ENCODE assay signal across 9 cellular contexts in the genomic region with DNA sequence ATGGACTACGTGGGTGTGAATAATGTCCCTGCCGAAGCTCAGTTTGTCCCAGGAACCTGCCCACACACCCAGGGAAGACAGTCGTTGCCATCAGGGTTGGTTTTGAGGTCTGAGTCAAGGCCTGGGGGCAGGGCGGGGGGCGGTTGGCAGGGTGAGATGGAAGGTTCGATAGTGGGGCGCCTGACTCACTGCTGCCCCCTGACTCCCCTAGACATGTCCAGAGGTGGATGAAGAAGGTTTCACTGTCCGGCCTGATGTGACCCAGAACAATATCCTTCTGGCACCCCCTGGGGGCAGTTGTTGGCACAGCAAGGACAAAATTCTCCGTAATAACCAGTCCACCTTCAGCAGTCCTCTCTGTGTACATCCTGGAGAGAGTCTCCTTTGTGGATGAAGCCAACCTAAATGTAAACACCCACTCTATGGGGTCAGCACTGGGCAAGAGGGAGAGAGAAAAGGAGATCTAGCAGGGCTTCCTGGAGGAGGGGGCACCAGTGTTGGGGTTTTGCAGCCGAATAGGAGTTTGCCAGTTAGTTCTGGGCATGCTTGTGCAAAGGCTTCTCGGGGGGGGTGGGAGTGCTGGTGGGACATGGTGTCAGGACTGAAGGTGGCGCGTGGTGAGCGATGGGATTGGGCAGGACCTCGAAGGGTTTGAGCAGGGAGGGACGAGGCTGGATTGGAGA. TPM values are rescaled to one million over a fixed set of nuclear protein-coding genes. Genes with fewer than 3 reads are reported as not detected.
DNase-seq lines count a peak whose midpoint lies in the region; ATAC-seq, FAIRE-seq and TF ChIP-seq lines count a peak whose summit lies in the region.
"Had no signal": no experiment of that assay in that cellular context is flagged by ENCODE, and none has a peak within 500 bp of the region (broad histone marks: within the 10 kb centered on the region; RNA-seq: fewer than 3 reads in every experiment).

No MANE protein-coding gene starts in this region.

- DNase-seq in Calu3 (peak; percentile 75), HTR-8/SVneo (ENCODE audit: insufficient read length, low spot score) (peak; percentile 62), fibroblast of lung (ENCODE audit: low read depth in 2 of 2) (no peak), coronary artery (ENCODE audit: low spot score) (no peak), SW 1271 (lab: John Stamatoyannopoulos, UW) (no peak)
- DNase-seq in activated CD4-positive, alpha-beta T cell treated with anti-CD3 and anti-CD28 coated beads, Interleukin-2, amount 10 ng/mL, durations not matched to agents 7 days and 5 days, result peak; percentile 32
- DNase-seq in stimulated activated CD8-positive, alpha-beta memory T cell treated with anti-CD3 and anti-CD28 coated beads, Interleukin-4, amount 100 ng/mL, for 48 hours, result peak; percentile 75

- CTCF ChIA-PET in Calu3 (lab: Charles Lee), result interaction anchor here (0.5 to 1.2 kb wide), 3 partner anchors 9 to 432 kb away, joined by 3 to 4 read pairs (median 4); partner anchors contain the start of gene B3GNT3
- CTCF ChIA-PET in activated CD4-positive, alpha-beta T cell treated with anti-CD3 and anti-CD28 coated beads, Interleukin-2, amount 10 ng/mL, durations not matched to agents 7 days and 5 days (lab: Charles Lee), result interaction anchor here (1.0 to 1.7 kb wide), 3 partner anchors 9 to 157 kb away, joined by 3 to 7 read pairs (median 3); no protein-coding TSS in a partner anchor

- FAIRE-seq in HTR-8/SVneo (lab: Jason Lieb, UNC), result peak; percentile 46

- no peaks in the 10 kb centered on the region for H3K36me3 ChIP-seq in fibroblast of lung (ENCODE audit: control insufficient read depth, insufficient read depth, low read length)
- H3K36me3 ChIP-seq: tibial artery had no signal

- peaks cover 11% of the 10 kb centered on the region for H3K27me3 Mint-ChIP-seq in Calu3 (ENCODE audit: unreplicated experiment)
- no peaks in the 10 kb centered on the region for H3K27me3 Mint-ChIP-seq in activated CD4-positive, alpha-beta T cell treated with anti-CD3 and anti-CD28 coated beads, Interleukin-2, amount 10 ng/mL, durations not matched to agents 7 days and 5 days

- H3K27ac ChIP-seq in fibroblast of lung (ENCODE audit: insufficient read depth, low read length), result no peak overlapping the region
- no peak overlapping the region for H3K27ac ChIP-seq in coronary artery
- H3K27ac ChIP-seq: tibial artery had no signal

- intact Hi-C loops in Calu3 (cut with micrococcal nuclease; ENCODE audit: unreplicated experiment), result no loop called here

- BruUV-seq in Calu3 (replicated peaks; lab: Mats Ljungman, UMichigan), result no TSS peak

- H3K79me2 ChIP-seq in fibroblast of lung (ENCODE audit: control insufficient read depth, insufficient read depth, low read length), result no peaks in the 10 kb centered on the region

- H4K20me1 ChIP-seq in fibroblast of lung (ENCODE audit: control insufficient read depth, extremely low read depth, insufficient read depth, low read length), result no peaks in the 10 kb centered on the region

- no peak overlapping the region for H3K4me2 ChIP-seq in fibroblast of lung (ENCODE audit: extremely low read depth, insufficient read depth, low read length)

- H3K9me3 ChIP-seq in fibroblast of lung (ENCODE audit: control insufficient read depth, insufficient read depth, low read depth, low read length), result no peaks in the 10 kb centered on the region
- H3K9me3 ChIP-seq: tibial artery had no signal

- no peak overlapping the region for H3K4me3 Mint-ChIP-seq in Calu3 (ENCODE audit: low read depth, unreplicated experiment)
- H3K4me3 Mint-ChIP-seq in activated CD4-positive, alpha-beta T cell treated with anti-CD3 and anti-CD28 coated beads, Interleukin-2, amount 10 ng/mL, durations not matched to agents 7 days and 5 days, result no peak overlapping the region

- POLR2A ChIA-PET in activated CD4-positive, alpha-beta T cell treated with anti-CD3 and anti-CD28 coated beads, Interleukin-2, amount 10 ng/mL, durations not matched to agents 7 days and 5 days (lab: Charles Lee), result no interaction called here

- H3K36me3 Mint-ChIP-seq in Calu3 (ENCODE audit: insufficient read depth, unreplicated experiment), result no peaks in the 10 kb centered on the region
- peaks cover 42% of the 10 kb centered on the region for H3K36me3 Mint-ChIP-seq in activated CD4-positive, alpha-beta T cell treated with anti-CD3 and anti-CD28 coated beads, Interleukin-2, amount 10 ng/mL, durations not matched to agents 7 days and 5 days (ENCODE audit: low read depth)

- no peak for ATAC-seq in GM19035 (IDR thresholded peaks at IDR 0.05; ENCODE audit: unreplicated experiment)

- H3K27ac Mint-ChIP-seq in Calu3 (ENCODE audit: unreplicated experiment), result no peak overlapping the region
- H3K27ac Mint-ChIP-seq in activated CD4-positive, alpha-beta T cell treated with anti-CD3 and anti-CD28 coated beads, Interleukin-2, amount 10 ng/mL, durations not matched to agents 7 days and 5 days, result peak overlapping the region; percentile 50

- H3K9me3 Mint-ChIP-seq in Calu3 (ENCODE audit: low read depth, unreplicated experiment), result no peaks in the 10 kb centered on the region
- no peaks in the 10 kb centered on the region for H3K9me3 Mint-ChIP-seq in activated CD4-positive, alpha-beta T cell treated with anti-CD3 and anti-CD28 coated beads, Interleukin-2, amount 10 ng/mL, durations not matched to agents 7 days and 5 days

- H2AFZ ChIP-seq in fibroblast of lung (ENCODE audit: low read length), result no peak overlapping the region

- H3K4me1 ChIP-seq in fibroblast of lung (ENCODE audit: control insufficient read depth, extremely low read depth, insufficient read depth, low read length), result peaks cover 3% of the 10 kb centered on the region

- H3K27me3 ChIP-seq in fibroblast of lung (ENCODE audit: control insufficient read depth, insufficient read depth, low read length), result no peaks in the 10 kb centered on the region

- H3K4me1 Mint-ChIP-seq in Calu3 (ENCODE audit: low read depth, unreplicated experiment), result peaks cover 17% of the 10 kb centered on the region
- H3K4me1 Mint-ChIP-seq in activated CD4-positive, alpha-beta T cell treated with anti-CD3 and anti-CD28 coated beads, Interleukin-2, amount 10 ng/mL, durations not matched to agents 7 days and 5 days, result peaks cover 19% of the 10 kb centered on the region

- H3K4me3 ChIP-seq in fibroblast of lung (replicated peaks in 1 of 4; ENCODE audit: control extremely low read depth in 1 of 4, insufficient read depth in 1 of 4, low read depth in 3 of 4, low read length in 4 of 4), result no peak overlapping the region
- no peak overlapping the region for H3K4me3 ChIP-seq in coronary artery
- H3K4me3 ChIP-seq: tibial artery had no signal

- TF ChIP-seq CTCF in Calu3 (IDR thresholded peaks at IDR 0.05; ENCODE audit: unreplicated experiment) (peak; percentile 76), fibroblast of lung (conservative IDR thresholded peaks at IDR 0.05 in 1 of 2, IDR thresholded peaks at IDR 0.05 in 1 of 2; ENCODE audit: low read depth in 1 of 2, low read length in 2 of 2) (peak; percentile 55 to 59), coronary artery (IDR thresholded peaks at IDR 0.05) (no peak)

- H3K9ac ChIP-seq in fibroblast of lung (ENCODE audit: insufficient read depth, low read length), result no peak overlapping the region

RNA-seq across cellular contexts. Expression of gene B3GNT3, which starts 19.6 kb away (rescaled TPM):
- total RNA-seq in Calu3 (2022) (75.1 and 121 TPM in 2 replicates), fibroblast of lung (not detected in 2 replicates)
- under 1 TPM; 0.35 to 0.81 TPM for total RNA-seq in activated CD4-positive, alpha-beta T cell treated with anti-CD3 and anti-CD28 coated beads, Interleukin-2, amount 10 ng/mL, durations not matched to agents 7 days and 5 days
- polyA plus RNA-seq in fibroblast of lung, result not detected in 2 replicates
- not detected in 2 replicates for polyA plus RNA-seq in fibroblast of lung (2012)
- not detected in 2 replicates for polyA minus RNA-seq in fibroblast of lung (ENCODE audit: low replicate concordance)

RNA-seq across cellular contexts. Expression of gene FCHO1, which starts 24.1 kb away (rescaled TPM):
- total RNA-seq in Calu3 (2022) (0.61 and 1.3 TPM in 2 replicates), fibroblast of lung (under 0.01 and 0.33 TPM in 2 replicates)
- total RNA-seq in activated CD4-positive, alpha-beta T cell treated with anti-CD3 and anti-CD28 coated beads, Interleukin-2, amount 10 ng/mL, durations not matched to agents 7 days and 5 days, result 10 to 100 TPM; 76.3 to 84.1 TPM
- polyA plus RNA-seq in fibroblast of lung, result 0.07 and 0.16 TPM in 2 replicates
- 0.54 and 0.78 TPM in 2 replicates for polyA plus RNA-seq in fibroblast of lung (2012)
- polyA minus RNA-seq in fibroblast of lung (ENCODE audit: low replicate concordance), result 0.07 and 1.8 TPM in 2 replicates

RNA-seq across cellular contexts. Expression of gene INSL3, which starts 45.9 kb away (rescaled TPM):
- total RNA-seq in Calu3 (2022) (not detected in 2 replicates), fibroblast of lung (not detected in 2 replicates)
- total RNA-seq in activated CD4-positive, alpha-beta T cell treated with anti-CD3 and anti-CD28 coated beads, Interleukin-2, amount 10 ng/mL, durations not matched to agents 7 days and 5 days, result 1 to 10 TPM; 6.8 to 7.4 TPM
- polyA plus RNA-seq in fibroblast of lung, result not detected in 2 replicates
- 0.19 TPM in 1 of 2 replicates, not detected in the other for polyA plus RNA-seq in fibroblast of lung (2012)
- polyA minus RNA-seq in fibroblast of lung (ENCODE audit: low replicate concordance), result not detected in 2 replicates

RNA-seq across cellular contexts. Expression of gene MAP1S, which starts 56.1 kb away (rescaled TPM):
- total RNA-seq in Calu3 (2022) (57.1 and 59.5 TPM in 2 replicates), fibroblast of lung (15.9 and 18.3 TPM in 2 replicates)
- 10 to 100 TPM; 75.3 to 75.7 TPM for total RNA-seq in activated CD4-positive, alpha-beta T cell treated with anti-CD3 and anti-CD28 coated beads, Interleukin-2, amount 10 ng/mL, durations not matched to agents 7 days and 5 days
- 10.5 and 13.1 TPM in 2 replicates for polyA plus RNA-seq in fibroblast of lung
- polyA plus RNA-seq in fibroblast of lung (2012), result 43.8 and 63.9 TPM in 2 replicates
- polyA minus RNA-seq in fibroblast of lung (ENCODE audit: low replicate concordance), result 141 and 172 TPM in 2 replicates

Comparison
In these comparisons a context has a peak if more than half of its experiments do, and no peak if none do; other contexts are left out.
1. DNase-seq: peak in Calu3 (single experiment), HTR-8/SVneo (single experiment), activated CD4-positive, alpha-beta T cell treated with anti-CD3 and anti-CD28 coated beads, Interleukin-2, amount 10 ng/mL, durations not matched to agents 7 days and 5 days (single experiment) and stimulated activated CD8-positive, alpha-beta memory T cell treated with anti-CD3 and anti-CD28 coated beads, Interleukin-4, amount 100 ng/mL, for 48 hours (single experiment); none in fibroblast of lung (0 of 2), coronary artery (single experiment) and SW 1271 (0 of 2).
2. RNA of gene B3GNT3, which starts 19.6 kb away (total RNA-seq): 75.1 to 121 TPM in Calu3; 0.35 to 0.81 TPM in activated CD4-positive, alpha-beta T cell treated with anti-CD3 and anti-CD28 coated beads, Interleukin-2, amount 10 ng/mL, durations not matched to agents 7 days and 5 days and not detected in fibroblast of lung; every median in the first group is over 10 times any median in the second.
3. RNA of gene FCHO1, which starts 24.1 kb away (total RNA-seq): 76.3 to 84.1 TPM in activated CD4-positive, alpha-beta T cell treated with anti-CD3 and anti-CD28 coated beads, Interleukin-2, amount 10 ng/mL, durations not matched to agents 7 days and 5 days; 0.61 to 1.3 TPM in Calu3 and under 0.01 to 0.33 TPM in fibroblast of lung; every median in the first group is over 10 times any median in the second.